In the genomic region with DNA sequence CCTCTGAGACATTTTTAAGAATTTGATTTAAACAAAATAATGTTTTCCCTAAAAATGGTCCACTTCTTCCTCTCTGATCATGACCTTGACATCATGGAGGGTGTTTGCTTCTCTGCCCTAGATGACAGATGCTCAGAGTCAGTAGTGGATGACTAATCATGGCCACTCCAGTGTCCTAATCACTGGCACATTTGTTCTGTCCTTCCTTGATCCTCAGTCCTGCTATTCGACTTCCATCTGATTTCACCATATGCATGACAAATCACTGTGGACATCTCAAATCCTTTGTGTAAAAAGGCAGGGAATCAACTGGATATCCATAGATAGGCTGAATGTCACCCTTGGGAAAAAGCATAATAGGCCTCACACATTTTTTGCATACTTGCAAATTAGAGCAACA, we compare ENCODE assay signal across 21 cellular contexts. TPM values are rescaled to one million over a fixed set of nuclear protein-coding genes. Genes with fewer than 3 reads are reported as not detected.
"Had no signal": no experiment of that assay in that cellular context is flagged by ENCODE, and none has a peak within 500 bp of the region (broad histone marks: within the 10 kb centered on the region; RNA-seq: fewer than 3 reads in every experiment).

No MANE protein-coding gene starts in this region.

- H3K27ac ChIP-seq: brain microvascular endothelial cell, coronary artery, esophagus muscularis mucosa had no signal

- ATAC-seq: left ventricle myocardium superior; natural killer cell treated with Interleukin-12 subunit alpha and Interleukin-12 subunit beta and Interleukin-15 and Interleukin-18, amount 100 ng/mL, for 72 hours; right cardiac atrium had no signal

- H3K36me3 ChIP-seq: brain microvascular endothelial cell, esophagus muscularis mucosa had no signal

- H3K4me2 ChIP-seq: smooth muscle cell had no signal

- DNase-seq: activated CD4-positive, alpha-beta T cell treated with anti-CD3 and anti-CD28 coated beads, Interleukin-2, amount 10 ng/mL, durations not matched to agents 7 days and 5 days; activated naive CD4-positive, alpha-beta T cell; activated naive CD8-positive, alpha-beta T cell treated with anti-CD3 and anti-CD28 coated beads, Interleukin-2, amount 10 ng/mL, durations not matched to agents 7 days and 5 days; brain microvascular endothelial cell; hippocampal formation; kidney; left ventricle myocardium superior; occipital lobe; right cardiac atrium; stimulated activated CD4-positive, alpha-beta T cell treated with anti-CD3 and anti-CD28 coated beads, Interleukin-4, amount 100 ng/mL, for 4 hours; stimulated activated CD8-positive, alpha-beta memory T cell treated with anti-CD3 and anti-CD28 coated beads, Interleukin-4, amount 100 ng/mL, for 48 hours; stimulated activated naive CD4-positive, alpha-beta T cell treated with Interleukin-2 at 50 U/mL for 16 hours; substantia nigra; T-helper 2 cell; trophoblast cell had no signal

- H3K9me3 ChIP-seq: esophagus muscularis mucosa had no signal

- H3K4me3 ChIP-seq: coronary artery, esophagus muscularis mucosa, smooth muscle cell had no signal

RNA-seq across cellular contexts. Expression of a gene that starts 9.0 kb away (rescaled TPM):
- total RNA-seq: activated CD8-positive, alpha-beta memory T cell treated with anti-CD3 and anti-CD28 coated beads for 36 hours; activated naive CD8-positive, alpha-beta T cell treated with anti-CD3 and anti-CD28 coated beads, Interleukin-2, amount 10 ng/mL, durations not matched to agents 7 days and 5 days; activated T-helper 1 cell treated with anti-CD3 and anti-CD28 coated beads, Interleukin-12 subunit alpha, Interleukin-12 subunit beta, Interleukin-2, Interleukin-4 antibody, amounts not matched to agents 30 ng/mL and 10 ng/mL and 1 ng/mL, durations not matched to agents 14 hours and 24 hours and 36 hours; natural killer cell treated with Interleukin-12 subunit alpha and Interleukin-12 subunit beta and Interleukin-15 and Interleukin-18, amount 100 ng/mL, for 72 hours had no signal
